Comparison of ENCODE assay signal across 19 cellular contexts in the genomic region with DNA sequence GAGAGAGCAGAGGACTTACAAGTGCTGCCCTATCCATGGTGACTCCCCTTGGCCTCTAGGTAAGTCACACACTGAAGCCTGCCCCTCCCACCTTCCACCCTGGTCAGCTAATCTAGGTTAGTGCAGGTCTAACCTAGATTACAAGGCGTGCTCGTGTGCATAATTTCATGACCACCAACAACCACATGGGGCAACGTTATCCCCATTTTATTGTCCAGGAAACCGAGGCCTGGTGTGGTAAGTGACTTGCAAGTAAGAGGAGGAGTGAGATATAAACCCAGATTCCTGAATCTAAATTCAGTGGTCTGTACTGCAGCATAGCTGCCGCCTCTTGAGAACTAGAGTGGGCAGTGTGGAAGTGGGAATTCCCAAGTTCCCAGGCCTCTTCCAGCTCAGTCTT.
DNase-seq lines count a peak whose midpoint lies in the region; ATAC-seq, FAIRE-seq and TF ChIP-seq lines count a peak whose summit lies in the region.
"Had no signal": no experiment of that assay in that cellular context is flagged by ENCODE, and none has a peak within 500 bp of the region (broad histone marks: within the 10 kb centered on the region; RNA-seq: fewer than 3 reads in every experiment).

No MANE protein-coding gene starts in this region.

- CTCF ChIA-PET in GM12878 (lab: Yijun Ruan, JAX), result interaction anchor here (0.9 to 2.8 kb wide), 5 partner anchors 9 to 98 kb away, joined by 3 to 12 read pairs (median 6); no protein-coding TSS in a partner anchor

- H2AFZ ChIP-seq in Loucy (ENCODE audit: low read length) (no peak overlapping the region), GM12878 (ENCODE audit: control insufficient read depth, low read depth, low read length) (no peak overlapping the region)

- no peak for TF ChIP-seq RAD21 in GM12878 (IDR thresholded peaks at IDR 0.05; ENCODE audit: insufficient read depth, low read depth, low read length)

- H3F3A ChIP-seq in Loucy (ENCODE audit: low read depth), result peaks cover 39% of the 10 kb centered on the region

- TF ChIP-seq EP300 in GM12878 (IDR thresholded peaks at IDR 0.05; ENCODE audit: borderline replicate concordance in 1 of 2, control insufficient read depth in 1 of 2, low read depth in 2 of 2, low read length in 2 of 2), result no peak

- in situ Hi-C loops in GM12878 (cut with MboI), result no loop called here

- H3K4me2 ChIP-seq in Loucy (ENCODE audit: low read depth, low read length, poor library complexity, severe bottlenecking) (peak overlapping the region; percentile 77), GM12878 (ENCODE audit: control insufficient read depth, insufficient read depth) (no peak overlapping the region)

- TF ChIP-seq POLR2A in GM12878 (IDR thresholded peaks at IDR 0.05; ENCODE audit: low read depth, low read length), result no peak

- ATAC-seq in GM12878, result no peak
- ATAC-seq in HG03108 (IDR thresholded peaks at IDR 0.05; ENCODE audit: unreplicated experiment), result no peak
- ATAC-seq: Right ventricle myocardium inferior had no signal

- H4K20me1 ChIP-seq in Loucy (ENCODE audit: insufficient read depth, low read length, poor library complexity, severe bottlenecking) (no peaks in the 10 kb centered on the region), GM12878 (ENCODE audit: control insufficient read depth, insufficient read depth) (no peaks in the 10 kb centered on the region)

- H3K36me3 ChIP-seq in Loucy (ENCODE audit: insufficient read depth, low read length), result no peaks in the 10 kb centered on the region
- no peaks in the 10 kb centered on the region for H3K36me3 ChIP-seq in GM12878 (ENCODE audit: control insufficient read depth in 2 of 2, insufficient read depth in 2 of 2, low read length in 1 of 2)
- H3K36me3 ChIP-seq: HAP-1 had no signal

- H3K27me3 ChIP-seq in Loucy (ENCODE audit: insufficient read depth, low read length, poor library complexity, severe bottlenecking), result no peaks in the 10 kb centered on the region
- H3K27me3 ChIP-seq in GM12878 (replicated peaks in 1 of 2; ENCODE audit: control insufficient read depth in 2 of 2, insufficient read depth in 2 of 2, low read length in 1 of 2), result no peaks in the 10 kb centered on the region

- peaks cover 85% of the 10 kb centered on the region for H3K4me1 ChIP-seq in Loucy (ENCODE audit: insufficient read depth, low read length, poor library complexity, severe bottlenecking)
- peaks cover 13% of the 10 kb centered on the region for H3K4me1 ChIP-seq in GM12878 (ENCODE audit: control insufficient read depth, insufficient read depth, low read length)
- H3K4me1 ChIP-seq: HAP-1 had no signal

- no peak for TF ChIP-seq CTCF in Loucy (conservative IDR thresholded peaks at IDR 0.05; ENCODE audit: low read length)
- no peak for TF ChIP-seq CTCF in GM12878 (IDR thresholded peaks at IDR 0.05 in 2 of 3, conservative IDR thresholded peaks at IDR 0.05 in 1 of 3; ENCODE audit: control insufficient read depth in 2 of 3, extremely low read depth in 1 of 3, insufficient read depth in 1 of 3, low read depth in 3 of 3, low read length in 3 of 3)

- RAD21 ChIA-PET in GM12878 (lab: Charles Lee; ENCODE audit: unreplicated experiment), result interaction anchor here (1.8 kb wide), 1 partner anchor 47 kb away, joined by 5 read pairs; no protein-coding TSS in a partner anchor

- BruUV-seq in GM12878 (replicated peaks; lab: Mats Ljungman, UMichigan), result no TSS peak

- SMC1A ChIA-PET in GM12878 (lab: Charles Lee; ENCODE audit: uncharacterized antibody, unreplicated experiment), result interaction anchor here (1.1 to 6.1 kb wide), 4 partner anchors 14 to 47 kb away, joined by 3 to 35 read pairs (median 8); no protein-coding TSS in a partner anchor

- no peaks in the 10 kb centered on the region for H3K9me3 ChIP-seq in Loucy (ENCODE audit: insufficient read depth, low read depth, low read length)
- no peaks in the 10 kb centered on the region; the same call in 2 of the 3 replicates for H3K9me3 ChIP-seq in GM12878 (replicated peaks; ENCODE audit: control insufficient read depth, insufficient read depth, low read length)
- H3K9me3 ChIP-seq: HAP-1 had no signal

- no peaks in the 10 kb centered on the region for H3K9me2 ChIP-seq in Loucy (replicated peaks; ENCODE audit: low read depth, low read length)

- H3K79me2 ChIP-seq in Loucy (ENCODE audit: insufficient read depth, low read length) (peaks cover 8% of the 10 kb centered on the region; the same call in 1 of the 2 replicates), GM12878 (ENCODE audit: control insufficient read depth, insufficient read depth, low read length) (no peaks in the 10 kb centered on the region)

- H3K9ac ChIP-seq in Loucy (ENCODE audit: low read depth, low read length, poor library complexity, severe bottlenecking) (peak overlapping the region; percentile 78), GM12878 (ENCODE audit: control insufficient read depth, insufficient read depth, low read length) (no peak overlapping the region)

- peak; percentile 79 for DNase-seq in GF-D8 (lab: John Stamatoyannopoulos, UW)
- no peak for DNase-seq in GM12878 (ENCODE audit: low read depth, low spot score)
- no peak for DNase-seq in T1000 (lab: John Stamatoyannopoulos, UW)
- no peak for DNase-seq in DMS79 treated with DMSO at 0.1 percent for 48 hours (lab: John Stamatoyannopoulos, UW)
- no peak for DNase-seq in epidermal melanocyte (ENCODE audit: insufficient read length, low spot score)
- DNase-seq: CD4-positive, alpha-beta memory T cell; DMS153; NCI-H1092; NCI-H1436 treated with DMSO at 0.1 percent for 48 hours; NCI-H2029 treated with DMSO at 0.1 percent for 48 hours; NCI-H2171 treated with DMSO at 0.1 percent for 48 hours; NCI-H446 treated with DMSO at 0.1 percent for 48 hours; NCI-H69; SW 1271 had no signal

- POLR2A ChIA-PET in GM12878 (lab: Charles Lee), result interaction anchor here (0.8 kb wide), 1 partner anchor 47 kb away, joined by 3 read pairs; no protein-coding TSS in a partner anchor

- H3K4me3 ChIP-seq in Loucy (ENCODE audit: low read length, poor library complexity, severe bottlenecking) (peak overlapping the region; percentile 60), GM12878 (no peak overlapping the region)
- H3K4me3 ChIP-seq: HAP-1 had no signal

- intact Hi-C loops in GM12878 (cut with micrococcal nuclease; ENCODE audit: unreplicated experiment), result loop anchor here (1.0 kb wide), 1 partner anchor 48 kb away; no protein-coding TSS in a partner anchor

- FAIRE-seq in GM12878 (lab: Jason Lieb, UNC), result no peak
- FAIRE-seq: RCC 7860 had no signal

- peak overlapping the region; percentile 27; the same call in 1 of the 2 replicates for H3K27ac ChIP-seq in GM12878 (ENCODE audit: control insufficient read depth, insufficient read depth)

- 58% methylated on average over 5 of the region's 5 CpGs for whole genome bisulfite sequencing in GM12878 (ENCODE audit: insufficient coverage, insufficient replicate concordance, low lambda C conversion rate, missing lambda C conversion rate)

TF ChIP-seq in GM12878, 131 proteins besides CTCF, POLR2A, EP300 and RAD21:
- peak; percentile 8; the same call in 1 of the 2 replicates for TF ChIP-seq RUNX3 (IDR thresholded peaks at IDR 0.05; ENCODE audit: low read length)
- TF ChIP-seq, protein P1, sequence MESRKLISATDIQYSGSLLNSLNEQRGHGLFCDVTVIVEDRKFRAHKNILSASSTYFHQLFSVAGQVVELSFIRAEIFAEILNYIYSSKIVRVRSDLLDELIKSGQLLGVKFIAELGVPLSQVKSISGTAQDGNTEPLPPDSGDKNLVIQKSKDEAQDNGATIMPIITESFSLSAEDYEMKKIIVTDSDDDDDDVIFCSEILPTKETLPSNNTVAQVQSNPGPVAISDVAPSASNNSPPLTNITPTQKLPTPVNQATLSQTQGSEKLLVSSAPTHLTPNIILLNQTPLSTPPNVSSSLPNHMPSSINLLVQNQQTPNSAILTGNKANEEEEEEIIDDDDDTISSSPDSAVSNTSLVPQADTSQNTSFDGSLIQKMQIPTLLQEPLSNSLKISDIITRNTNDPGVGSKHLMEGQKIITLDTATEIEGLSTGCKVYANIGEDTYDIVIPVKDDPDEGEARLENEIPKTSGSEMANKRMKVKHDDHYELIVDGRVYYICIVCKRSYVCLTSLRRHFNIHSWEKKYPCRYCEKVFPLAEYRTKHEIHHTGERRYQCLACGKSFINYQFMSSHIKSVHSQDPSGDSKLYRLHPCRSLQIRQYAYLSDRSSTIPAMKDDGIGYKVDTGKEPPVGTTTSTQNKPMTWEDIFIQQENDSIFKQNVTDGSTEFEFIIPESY (IDR thresholded peaks at IDR 0.05), result no peak
TF ChIP-seq in GM12878: peak in this region for 1.
